1 cellular context compared by ENCODE assay signal in genomic region chr3:162141232-162141631, GRCh38.
TF ChIP-seq lines count a peak whose summit lies in the region.

No MANE protein-coding gene starts in this region.

TF ChIP-seq in GM23338, 12 proteins besides CTCF, POLR2A, EP300 and RAD21 (continued from another document):
- TF ChIP-seq REST (IDR thresholded peaks at IDR 0.05; ENCODE audit: unreplicated experiment), result no peak
TF ChIP-seq in GM23338: peak in this region for 0.
